25 cellular contexts compared by ENCODE assay signal in the genomic region with DNA sequence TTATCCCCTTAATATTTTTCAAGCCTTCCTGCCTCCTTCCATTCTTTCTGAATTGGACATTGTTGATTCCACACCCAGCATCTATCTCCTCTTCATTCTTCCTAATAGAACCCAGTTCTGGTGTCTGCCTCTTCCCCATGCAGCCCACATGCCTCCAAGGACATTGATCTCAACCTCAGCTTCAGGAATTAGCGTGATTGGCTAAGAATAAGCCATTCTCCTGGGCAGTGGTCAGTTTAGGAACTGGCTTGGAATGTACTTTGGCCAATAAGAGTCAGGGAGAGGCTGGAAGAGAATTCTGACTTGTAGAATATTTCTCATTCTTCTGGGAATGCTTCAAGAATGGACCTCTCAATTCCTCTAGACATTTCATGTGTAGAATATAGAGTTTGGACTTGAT. TPM values are rescaled to one million over a fixed set of nuclear protein-coding genes. Genes with fewer than 3 reads are reported as not detected.
"Had no signal": no experiment of that assay in that cellular context is flagged by ENCODE, and none has a peak within 500 bp of the region (broad histone marks: within the 10 kb centered on the region; RNA-seq: fewer than 3 reads in every experiment).

No MANE protein-coding gene starts in this region.

- H3K9me3 ChIP-seq: SK-N-SH had no signal

- DNase-seq: Karpas-422, KG1, MG63, NCI-H1092, NCI-H1105 treated with DMSO at 0.1 percent for 48 hours, NCI-H1417 treated with DMSO at 0.1 percent for 48 hours, NCI-H146, NCI-H1694 treated with DMSO at 0.1 percent for 48 hours, NCI-H1930, NCI-H2081, NCI-H2107, NCI-H2227 treated with DMSO at 0.1 percent for 48 hours, NCI-H510A, NCI-H524 treated with DMSO at 0.1 percent for 48 hours, NCI-H69, NCI-H774, PC-3, SHP77, SK-N-SH, SW 1271 had no signal

- H3K27ac ChIP-seq: HL-60, RWPE1 had no signal

- ATAC-seq: Panc1, PC-3 had no signal

- H3K4me2 ChIP-seq: SK-N-SH had no signal

- H3K9ac ChIP-seq: SK-N-SH had no signal

- H3K4me3 ChIP-seq: MG63 had no signal

- H3K36me3 ChIP-seq: MG63 had no signal

- H3K27me3 ChIP-seq: MG63 had no signal

RNA-seq across cellular contexts. Expression of a gene that starts 45.3 kb away (rescaled TPM):
- total RNA-seq: OCI-LY7, PC-3, SK-MEL-5 had no signal
